ENCODE assay signal across 1 cellular context in genomic region chr1:3611170-3612019, GRCh38.
TF ChIP-seq lines count a peak whose summit lies in the region.

A gene with protein sequence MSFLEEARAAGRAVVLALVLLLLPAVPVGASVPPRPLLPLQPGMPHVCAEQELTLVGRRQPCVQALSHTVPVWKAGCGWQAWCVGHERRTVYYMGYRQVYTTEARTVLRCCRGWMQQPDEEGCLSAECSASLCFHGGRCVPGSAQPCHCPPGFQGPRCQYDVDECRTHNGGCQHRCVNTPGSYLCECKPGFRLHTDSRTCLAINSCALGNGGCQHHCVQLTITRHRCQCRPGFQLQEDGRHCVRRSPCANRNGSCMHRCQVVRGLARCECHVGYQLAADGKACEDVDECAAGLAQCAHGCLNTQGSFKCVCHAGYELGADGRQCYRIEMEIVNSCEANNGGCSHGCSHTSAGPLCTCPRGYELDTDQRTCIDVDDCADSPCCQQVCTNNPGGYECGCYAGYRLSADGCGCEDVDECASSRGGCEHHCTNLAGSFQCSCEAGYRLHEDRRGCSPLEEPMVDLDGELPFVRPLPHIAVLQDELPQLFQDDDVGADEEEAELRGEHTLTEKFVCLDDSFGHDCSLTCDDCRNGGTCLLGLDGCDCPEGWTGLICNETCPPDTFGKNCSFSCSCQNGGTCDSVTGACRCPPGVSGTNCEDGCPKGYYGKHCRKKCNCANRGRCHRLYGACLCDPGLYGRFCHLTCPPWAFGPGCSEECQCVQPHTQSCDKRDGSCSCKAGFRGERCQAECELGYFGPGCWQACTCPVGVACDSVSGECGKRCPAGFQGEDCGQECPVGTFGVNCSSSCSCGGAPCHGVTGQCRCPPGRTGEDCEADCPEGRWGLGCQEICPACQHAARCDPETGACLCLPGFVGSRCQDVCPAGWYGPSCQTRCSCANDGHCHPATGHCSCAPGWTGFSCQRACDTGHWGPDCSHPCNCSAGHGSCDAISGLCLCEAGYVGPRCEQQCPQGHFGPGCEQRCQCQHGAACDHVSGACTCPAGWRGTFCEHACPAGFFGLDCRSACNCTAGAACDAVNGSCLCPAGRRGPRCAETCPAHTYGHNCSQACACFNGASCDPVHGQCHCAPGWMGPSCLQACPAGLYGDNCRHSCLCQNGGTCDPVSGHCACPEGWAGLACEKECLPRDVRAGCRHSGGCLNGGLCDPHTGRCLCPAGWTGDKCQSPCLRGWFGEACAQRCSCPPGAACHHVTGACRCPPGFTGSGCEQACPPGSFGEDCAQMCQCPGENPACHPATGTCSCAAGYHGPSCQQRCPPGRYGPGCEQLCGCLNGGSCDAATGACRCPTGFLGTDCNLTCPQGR (N-terminal part only) (minus strand): TSS chr1:3611508. CDS start chr1:3611268, 240 bp downstream.

TF ChIP-seq in H1, 55 proteins besides CTCF, POLR2A, EP300 and RAD21:
- TF ChIP-seq CBX8 (IDR thresholded peaks at IDR 0.05; ENCODE audit: borderline replicate concordance, low read depth, low read length): no peak
- TF ChIP-seq CTBP2 (IDR thresholded peaks at IDR 0.05; ENCODE audit: borderline replicate concordance, insufficient read depth, insufficient read length, low read length): no peak
- no peak for TF ChIP-seq NRF1 (IDR thresholded peaks at IDR 0.05; ENCODE audit: low read depth, low read length)
- TF ChIP-seq SP4 (IDR thresholded peaks at IDR 0.05; ENCODE audit: low read length): no peak
- no peak for TF ChIP-seq SRF (IDR thresholded peaks at IDR 0.05; ENCODE audit: low read depth, low read length)
- no peak for TF ChIP-seq TAF7 (optimal IDR thresholded peaks at IDR 0.05; ENCODE audit: borderline replicate concordance, low read depth, low read length)
- TF ChIP-seq SUZ12 (IDR thresholded peaks at IDR 0.05; ENCODE audit: low read length): no peak
- TF ChIP-seq, protein P1, sequence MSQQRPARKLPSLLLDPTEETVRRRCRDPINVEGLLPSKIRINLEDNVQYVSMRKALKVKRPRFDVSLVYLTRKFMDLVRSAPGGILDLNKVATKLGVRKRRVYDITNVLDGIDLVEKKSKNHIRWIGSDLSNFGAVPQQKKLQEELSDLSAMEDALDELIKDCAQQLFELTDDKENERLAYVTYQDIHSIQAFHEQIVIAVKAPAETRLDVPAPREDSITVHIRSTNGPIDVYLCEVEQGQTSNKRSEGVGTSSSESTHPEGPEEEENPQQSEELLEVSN (IDR thresholded peaks at IDR 0.05): 0 out of 2 replicates have a peak, but pooled peaks have one; percentile 14
- TF ChIP-seq ZNF274 (IDR thresholded peaks at IDR 0.05; ENCODE audit: borderline replicate concordance, extremely low read depth, low read length): no peak
- TF ChIP-seq ATF3 (IDR thresholded peaks at IDR 0.05; ENCODE audit: insufficient read depth, low read depth, low read length): no peak
- no peak for TF ChIP-seq HDAC6 (IDR thresholded peaks at IDR 0.05; ENCODE audit: low read depth, low read length)
- no peak for TF ChIP-seq SIX5 (IDR thresholded peaks at IDR 0.05; ENCODE audit: low read depth, low read length)
- TF ChIP-seq KDM4A (IDR thresholded peaks at IDR 0.05; ENCODE audit: low read depth, low read length, severe bottlenecking): peak; percentile 57
- TF ChIP-seq CHD1 (IDR thresholded peaks at IDR 0.05; ENCODE audit: low read depth, low read length): no peak
- peak; percentile 49; the same call in 1 of the 2 replicates for TF ChIP-seq TAF1 (IDR thresholded peaks at IDR 0.05; ENCODE audit: low read depth, low read length)
- no peak for TF ChIP-seq ASH2L (IDR thresholded peaks at IDR 0.05; ENCODE audit: low read length)
- no peak for TF ChIP-seq HDAC2 (IDR thresholded peaks at IDR 0.05; ENCODE audit: borderline replicate concordance in 1 of 2, low read depth in 2 of 2, low read length in 2 of 2)
- TF ChIP-seq BCL11A (IDR thresholded peaks at IDR 0.05; ENCODE audit: low read depth in 2 of 2, low read length in 2 of 2): no peak
- no peak for TF ChIP-seq CBX5 (IDR thresholded peaks at IDR 0.05; ENCODE audit: low read depth, low read length)
- TF ChIP-seq SP1 (IDR thresholded peaks at IDR 0.05; ENCODE audit: low read depth, low read length): no peak
- TF ChIP-seq YY1 (IDR thresholded peaks at IDR 0.05; ENCODE audit: low read depth, low read length): no peak
- TF ChIP-seq KDM5A (IDR thresholded peaks at IDR 0.05; ENCODE audit: low read length): no peak
- TF ChIP-seq TEAD4 (IDR thresholded peaks at IDR 0.05; ENCODE audit: low read depth, low read length): no peak
- TF ChIP-seq RBBP5 (IDR thresholded peaks at IDR 0.05; ENCODE audit: borderline replicate concordance, low read depth, low read length): 0 out of 2 replicates have a peak, but pooled peaks have one; percentile 72
- TF ChIP-seq CEBPB (IDR thresholded peaks at IDR 0.05; ENCODE audit: low read depth, low read length): no peak
- no peak for TF ChIP-seq RFX5 (IDR thresholded peaks at IDR 0.05; ENCODE audit: borderline replicate concordance, low read depth, low read length)
- TF ChIP-seq GABPA (IDR thresholded peaks at IDR 0.05; ENCODE audit: borderline replicate concordance, insufficient read depth, low read length): no peak; the same call in 1 of the 2 replicates
- no peak for TF ChIP-seq TBP (IDR thresholded peaks at IDR 0.05; ENCODE audit: low read depth, low read length)
- no peak for TF ChIP-seq POU5F1 (IDR thresholded peaks at IDR 0.05; ENCODE audit: low read depth, low read length)
- no peak for TF ChIP-seq KDM1A (IDR thresholded peaks at IDR 0.05; ENCODE audit: borderline replicate concordance, low read length)
- TF ChIP-seq MAX (IDR thresholded peaks at IDR 0.05): peak; percentile 61
- TF ChIP-seq ATF2 (IDR thresholded peaks at IDR 0.05; ENCODE audit: low read length): no peak
- TF ChIP-seq SIN3A (conservative IDR thresholded peaks at IDR 0.05 in 1 of 2, IDR thresholded peaks at IDR 0.05 in 1 of 2; ENCODE audit: low read depth in 1 of 2, low read length in 2 of 2): no peak
- peak; percentile 36 for TF ChIP-seq PHF8 (conservative IDR thresholded peaks at IDR 0.05; ENCODE audit: low read depth, low read length)
- no peak for TF ChIP-seq FOSL1 (IDR thresholded peaks at IDR 0.05; ENCODE audit: insufficient read depth, low read depth, low read length)
- TF ChIP-seq POLR2AphosphoS5 (IDR thresholded peaks at IDR 0.05; ENCODE audit: low read depth, low read length): no peak
- no peak for TF ChIP-seq GTF2F1 (IDR thresholded peaks at IDR 0.05; ENCODE audit: borderline replicate concordance, low read depth, low read length)
- TF ChIP-seq BACH1 (IDR thresholded peaks at IDR 0.05; ENCODE audit: low read length): no peak
- no peak for TF ChIP-seq BRCA1 (IDR thresholded peaks at IDR 0.05; ENCODE audit: low read depth, low read length)
- no peak for TF ChIP-seq CHD2 (IDR thresholded peaks at IDR 0.05; ENCODE audit: low read length)
- no peak for TF ChIP-seq EGR1 (IDR thresholded peaks at IDR 0.05; ENCODE audit: borderline replicate concordance, low read depth, low read length)
- TF ChIP-seq TCF12 (IDR thresholded peaks at IDR 0.05; ENCODE audit: low read depth, low read length): no peak
- no peak for TF ChIP-seq JUN (IDR thresholded peaks at IDR 0.05; ENCODE audit: low read depth, low read length)
- no peak for TF ChIP-seq EZH2 (IDR thresholded peaks at IDR 0.05; ENCODE audit: low read depth, low read length, severe bottlenecking)
- TF ChIP-seq RNF2 (IDR thresholded peaks at IDR 0.05; ENCODE audit: borderline replicate concordance, low read depth, low read length, missing control alignments, poor library complexity, severe bottlenecking): no peak
- TF ChIP-seq SP2 (IDR thresholded peaks at IDR 0.05; ENCODE audit: low read length): no peak
- TF ChIP-seq CREB1 (IDR thresholded peaks at IDR 0.05): no peak
- TF ChIP-seq MAFK (IDR thresholded peaks at IDR 0.05; ENCODE audit: low read depth, low read length): no peak
- no peak for TF ChIP-seq NANOG (IDR thresholded peaks at IDR 0.05; ENCODE audit: insufficient read depth, low read depth, low read length, poor library complexity, severe bottlenecking)
- TF ChIP-seq RXRA (IDR thresholded peaks at IDR 0.05; ENCODE audit: insufficient read depth, low read depth, low read length): no peak
- TF ChIP-seq SIRT6 (IDR thresholded peaks at IDR 0.05; ENCODE audit: low read length): no peak
